ENCODE assay signal across 11 cellular contexts in genomic region chr15:73572296-73572695, GRCh38.
"Had no signal": no experiment of that assay in that cellular context is flagged by ENCODE, and none has a peak within 500 bp of the region (broad histone marks: within the 10 kb centered on the region; RNA-seq: fewer than 3 reads in every experiment).

No MANE protein-coding gene starts in this region.

- H3K27ac Mint-ChIP-seq: T-helper 2 cell treated with Interferon-gamma antibody and Interleukin-4, amounts not matched to agents 5 μg/mL and 100 μg/mL, for 36 hours had no signal

- H3K4me3 Mint-ChIP-seq: naive B cell; T-helper 2 cell treated with Interferon-gamma antibody and Interleukin-4, amounts not matched to agents 5 μg/mL and 100 μg/mL, for 36 hours had no signal

- H3K4me1 ChIP-seq: SJSA1 had no signal

- H3K4me3 ChIP-seq: ovary, SJSA1 had no signal

- H3K27me3 Mint-ChIP-seq: naive B cell had no signal

- H3K9me3 Mint-ChIP-seq: naive B cell; T-helper 2 cell treated with Interferon-gamma antibody and Interleukin-4, amounts not matched to agents 5 μg/mL and 100 μg/mL, for 36 hours had no signal

- DNase-seq: activated CD4-positive, alpha-beta T cell treated with anti-CD3 and anti-CD28 coated beads, Interleukin-2, amount 50 U/mL, for 48 hours; activated naive CD4-positive, alpha-beta T cell treated with anti-CD3 and anti-CD28 coated beads, Interleukin-2, amount 50 U/mL, for 16 hours; amniotic stem cell; naive B cell; ovary; stimulated activated CD4-positive, alpha-beta T cell treated with anti-CD3 and anti-CD28 coated beads, Interleukin-12 subunit alpha, Interleukin-12 subunit beta, amount 100 ng/mL, for 4 hours; stimulated activated CD4-positive, alpha-beta T cell treated with anti-CD3 and anti-CD28 coated beads, Interleukin-2, amount 100 ng/mL, for 24 hours; trophoblast cell had no signal

- H3K27me3 ChIP-seq: ovary, SJSA1 had no signal

- H3K9me3 ChIP-seq: ovary, SJSA1 had no signal

- ATAC-seq: left lobe of liver had no signal

- H3K36me3 ChIP-seq: ovary had no signal
